18 cellular contexts compared by ENCODE assay signal in genomic region chr11:67448220-67448609, GRCh38. TPM values are rescaled to one million over a fixed set of nuclear protein-coding genes. Genes with fewer than 3 reads are reported as not detected.
"Had no signal": no experiment of that assay in that cellular context is flagged by ENCODE, and none has a peak within 500 bp of the region (broad histone marks: within the 10 kb centered on the region; RNA-seq: fewer than 3 reads in every experiment).

No MANE protein-coding gene starts in this region.

- H3K27ac ChIP-seq: coronary artery, stomach, thoracic aorta had no signal

- H3K36me3 ChIP-seq: spleen, stomach, thoracic aorta had no signal

- H3K27ac Mint-ChIP-seq: progenitor cell of endocrine pancreas had no signal

- H3K4me3 ChIP-seq: coronary artery, spleen, stomach, thoracic aorta had no signal

- H3K4me3 Mint-ChIP-seq: activated CD4-positive, alpha-beta T cell treated with anti-CD3 and anti-CD28 coated beads, Interleukin-2, amount 10 ng/mL, durations not matched to agents 7 days and 5 days had no signal

- ATAC-seq: right cardiac atrium had no signal

- H3K9me3 Mint-ChIP-seq: activated CD4-positive, alpha-beta T cell treated with anti-CD3 and anti-CD28 coated beads, Interleukin-2, amount 10 ng/mL, durations not matched to agents 7 days and 5 days had no signal

- FAIRE-seq: frontal cortex, keratinocyte had no signal

- H3K27me3 ChIP-seq: spleen, stomach had no signal

- H3K9me3 ChIP-seq: spleen, stomach, thoracic aorta had no signal

- DNase-seq: activated CD4-positive, alpha-beta T cell treated with anti-CD3 and anti-CD28 coated beads, Interleukin-2, amount 10 ng/mL, durations not matched to agents 7 days and 5 days; activated gamma-delta T cell; caudate nucleus; effector CD8-positive, alpha-beta T cell; midbrain; right cardiac atrium; spleen; stimulated activated CD4-positive, alpha-beta T cell treated with anti-CD3 and anti-CD28 coated beads, Interleukin-2, amount 100 ng/mL, for 24 hours; stomach had no signal

RNA-seq across cellular contexts. Expression of gene GPR152, which starts 4.3 kb away (rescaled TPM):
- total RNA-seq: activated CD4-positive, alpha-beta T cell treated with anti-CD3 and anti-CD28 coated beads, Interleukin-2, amount 10 ng/mL, durations not matched to agents 7 days and 5 days; fibroblast of lung; frontal cortex; lower leg skin; progenitor cell of endocrine pancreas; right cardiac atrium; spleen; stomach; thoracic aorta; urinary bladder had no signal
- polyA plus RNA-seq: adipose tissue, fibroblast of lung, keratinocyte, right cardiac atrium, stomach, urinary bladder had no signal

RNA-seq across cellular contexts. Expression of gene CABP4, which starts 6.9 kb away (rescaled TPM):
- total RNA-seq: fibroblast of lung, frontal cortex, progenitor cell of endocrine pancreas had no signal
- polyA plus RNA-seq: fibroblast of lung, keratinocyte had no signal

RNA-seq across cellular contexts. Expression of gene PTPRCAP, which starts 10.7 kb away (rescaled TPM):
- total RNA-seq: frontal cortex had no signal
- polyA plus RNA-seq: fibroblast of lung, keratinocyte had no signal
